In the genomic region with DNA sequence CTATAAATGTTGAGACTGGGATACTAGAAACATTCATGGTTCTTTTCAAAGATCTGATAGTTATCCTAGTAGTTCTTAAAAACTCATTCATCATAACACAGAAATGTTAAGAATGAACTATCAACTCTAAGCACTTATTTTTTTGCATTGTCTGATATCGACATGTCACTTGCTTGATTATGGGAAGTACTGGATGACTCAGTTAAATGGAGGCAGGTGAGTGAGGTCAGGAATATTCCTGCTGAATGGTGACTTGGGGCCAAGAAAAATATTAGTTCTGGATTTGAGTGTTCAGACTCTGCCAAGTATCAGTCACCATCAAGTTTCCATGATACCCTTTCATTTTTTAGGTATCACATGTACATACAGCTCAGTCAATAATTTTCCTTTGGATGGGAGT, we compare ENCODE assay signal across 15 cellular contexts.
DNase-seq lines count a peak whose midpoint lies in the region; ATAC-seq and TF ChIP-seq lines count a peak whose summit lies in the region.
"Had no signal": no experiment of that assay in that cellular context is flagged by ENCODE, and none has a peak within 500 bp of the region (broad histone marks: within the 10 kb centered on the region; RNA-seq: fewer than 3 reads in every experiment).

No MANE protein-coding gene starts in this region.

- no peak for TF ChIP-seq CTCF in BJ (IDR thresholded peaks at IDR 0.05; ENCODE audit: insufficient read depth, low read depth, low read length)
- TF ChIP-seq CTCF in mammary epithelial cell (conservative IDR thresholded peaks at IDR 0.05 in 1 of 2, IDR thresholded peaks at IDR 0.05 in 1 of 2; ENCODE audit: extremely low read depth in 1 of 2, insufficient read depth in 1 of 2, low read depth in 1 of 2, low read length in 2 of 2): no peak
- no peak for TF ChIP-seq CTCF in smooth muscle cell (IDR thresholded peaks at IDR 0.05; ENCODE audit: borderline replicate concordance, insufficient read depth, poor library complexity, severe bottlenecking)
- no peak for TF ChIP-seq CTCF in activated CD8-positive, alpha-beta T cell treated with anti-CD3 and anti-CD28 coated beads for 36 hours (IDR thresholded peaks at IDR 0.05)

- H3K27me3 ChIP-seq in BJ (ENCODE audit: control insufficient read depth, insufficient read depth, low read length) (no peaks in the 10 kb centered on the region), mammary epithelial cell (ENCODE audit: insufficient read depth, low read length) (no peaks in the 10 kb centered on the region), smooth muscle cell (ENCODE audit: low read depth) (no peaks in the 10 kb centered on the region)
- H3K27me3 ChIP-seq: stomach had no signal

- H3K9me3 ChIP-seq in mammary epithelial cell (replicated peaks; ENCODE audit: insufficient read depth, low read length) (no peaks in the 10 kb centered on the region), smooth muscle cell (replicated peaks; ENCODE audit: low read depth) (no peaks in the 10 kb centered on the region)
- H3K9me3 ChIP-seq: mucosa of descending colon had no signal

- WGBS in mammary epithelial cell (ENCODE audit: low coverage, missing lambda C conversion rate): 0% methylated on average over 1 of the region's 1 CpG
- WGBS in smooth muscle cell (ENCODE audit: low lambda C conversion rate): 93% methylated on average over 1 of the region's 1 CpG

- DNase-seq in BJ (ENCODE audit: low read depth) (peak; percentile 26), NCI-H2081 treated with DMSO at 0.1 percent for 48 hours (lab: John Stamatoyannopoulos, UW) (peak; percentile 46), mammary epithelial cell (peak; percentile 97), kidney glomerular epithelial cell (lab: John Stamatoyannopoulos, UW) (peak; percentile 91), smooth muscle cell (lab: John Stamatoyannopoulos, UW; ENCODE audit: unreplicated experiment) (no peak)
- no peak for DNase-seq in activated CD8-positive, alpha-beta T cell treated with anti-CD3 and anti-CD28 coated beads for 36 hours
- DNase-seq in activated CD4-positive, alpha-beta T cell treated with anti-CD3 and anti-CD28 coated beads for 36 hours: no peak
- DNase-seq: activated CD4-positive, CD25-positive, alpha-beta regulatory T cell; mucosa of descending colon; NCI-H1105; stimulated activated CD4-positive, alpha-beta T cell treated with anti-CD3 and anti-CD28 coated beads, Interleukin-15, amount 100 ng/mL, for 24 hours; stomach had no signal

- H3K4me1 ChIP-seq in mammary epithelial cell (ENCODE audit: insufficient read depth, low read length) (peaks cover 9% of the 10 kb centered on the region), smooth muscle cell (ENCODE audit: low read depth) (no peaks in the 10 kb centered on the region)

- no peaks in the 10 kb centered on the region for H3K27me3 Mint-ChIP-seq in activated CD8-positive, alpha-beta T cell treated with anti-CD3 and anti-CD28 coated beads for 36 hours
- H3K27me3 Mint-ChIP-seq in activated CD4-positive, alpha-beta T cell treated with anti-CD3 and anti-CD28 coated beads for 36 hours: no peaks in the 10 kb centered on the region

- H3K4me3 ChIP-seq in BJ (ENCODE audit: low read depth, low read length) (no peak overlapping the region), mammary epithelial cell (replicated peaks in 1 of 3; ENCODE audit: insufficient read depth in 1 of 3, low read depth in 2 of 3, low read length in 3 of 3) (peak overlapping the region in 1 of 3 experiments; percentile 10), smooth muscle cell (no peak overlapping the region)
- H3K4me3 ChIP-seq: mucosa of descending colon, stomach had no signal

- H3K27ac ChIP-seq in mammary epithelial cell (ENCODE audit: insufficient read depth, low read depth, low read length): peak overlapping the region; percentile 94
- no peak overlapping the region for H3K27ac ChIP-seq in smooth muscle cell (ENCODE audit: low read depth)
- H3K27ac ChIP-seq: C4-2B, stomach had no signal

- peaks cover 22% of the 10 kb centered on the region for H3K36me3 Mint-ChIP-seq in activated CD8-positive, alpha-beta T cell treated with anti-CD3 and anti-CD28 coated beads for 36 hours (ENCODE audit: low read depth)
- H3K36me3 Mint-ChIP-seq in activated CD4-positive, alpha-beta T cell treated with anti-CD3 and anti-CD28 coated beads for 36 hours (ENCODE audit: low read depth): peaks cover 21% of the 10 kb centered on the region

- H3K4me3 Mint-ChIP-seq in activated CD8-positive, alpha-beta T cell treated with anti-CD3 and anti-CD28 coated beads for 36 hours: no peak overlapping the region
- no peak overlapping the region for H3K4me3 Mint-ChIP-seq in activated CD4-positive, alpha-beta T cell treated with anti-CD3 and anti-CD28 coated beads for 36 hours

- H4K20me1 ChIP-seq in mammary epithelial cell (ENCODE audit: insufficient read depth, low read length) (no peaks in the 10 kb centered on the region), smooth muscle cell (ENCODE audit: low read depth) (peaks cover 24% of the 10 kb centered on the region)

- peak overlapping the region; percentile 56 for H3K4me2 ChIP-seq in mammary epithelial cell (ENCODE audit: insufficient read depth, low read depth, low read length)
- H3K4me2 ChIP-seq in smooth muscle cell: no peak overlapping the region

- dilution Hi-C loops in mammary epithelial cell (cut with HindIII; ENCODE audit: low sequenced_read_pairs): no loop called here

- POLR2A ChIA-PET in BJ (lab: Charles Lee): no interaction called here
- POLR2A ChIA-PET in activated CD8-positive, alpha-beta T cell treated with anti-CD3 and anti-CD28 coated beads for 36 hours (lab: Charles Lee): interaction anchor here (1.0 kb wide), 1 partner anchor 33 kb away, joined by 3 read pairs; no protein-coding TSS in a partner anchor
- POLR2A ChIA-PET in activated CD4-positive, alpha-beta T cell treated with anti-CD3 and anti-CD28 coated beads for 36 hours (lab: Charles Lee): no interaction called here

- peaks cover 45% of the 10 kb centered on the region for H3K79me2 ChIP-seq in mammary epithelial cell (ENCODE audit: insufficient read depth, low read length)
- H3K79me2 ChIP-seq in smooth muscle cell (ENCODE audit: low read depth): peaks cover 46% of the 10 kb centered on the region

- intact Hi-C loops in mammary epithelial cell (cut with micrococcal nuclease): no loop called here
- intact Hi-C loops in activated CD8-positive, alpha-beta T cell treated with anti-CD3 and anti-CD28 coated beads for 36 hours (cut with micrococcal nuclease): no loop called here
- intact Hi-C loops in activated CD4-positive, alpha-beta T cell treated with anti-CD3 and anti-CD28 coated beads for 36 hours (cut with DNase I, micrococcal nuclease): no loop called here

- peak overlapping the region; percentile 17 for H2AFZ ChIP-seq in mammary epithelial cell (ENCODE audit: low read depth, low read length)
- H2AFZ ChIP-seq in smooth muscle cell (ENCODE audit: low read depth): no peak overlapping the region

- in situ Hi-C loops in mammary epithelial cell (cut with MboI; ENCODE audit: low sequenced_read_pairs in 2 of 2): loop anchor here in 1 of 2 donors (25.0 kb wide), 1 partner anchor 242 kb away; no protein-coding TSS in a partner anchor

- H3K27ac Mint-ChIP-seq in activated CD8-positive, alpha-beta T cell treated with anti-CD3 and anti-CD28 coated beads for 36 hours: no peak overlapping the region
- H3K27ac Mint-ChIP-seq in activated CD4-positive, alpha-beta T cell treated with anti-CD3 and anti-CD28 coated beads for 36 hours: no peak overlapping the region
- H3K27ac Mint-ChIP-seq: activated naive CD4-positive, alpha-beta T cell treated with anti-CD3 and anti-CD28 coated beads, Interleukin-2, amount 50 U/mL, for 72 hours had no signal

- H3K9me3 Mint-ChIP-seq in activated CD8-positive, alpha-beta T cell treated with anti-CD3 and anti-CD28 coated beads for 36 hours: peaks cover 30% of the 10 kb centered on the region
- peaks cover 20% of the 10 kb centered on the region for H3K9me3 Mint-ChIP-seq in activated CD4-positive, alpha-beta T cell treated with anti-CD3 and anti-CD28 coated beads for 36 hours (ENCODE audit: low read depth)

- H3K36me3 ChIP-seq in BJ (ENCODE audit: control insufficient read depth, insufficient read depth, low read length): no peaks in the 10 kb centered on the region
- no peaks in the 10 kb centered on the region for H3K36me3 ChIP-seq in mammary epithelial cell (ENCODE audit: insufficient read depth, low read length)
- peaks cover 4% of the 10 kb centered on the region for H3K36me3 ChIP-seq in smooth muscle cell (ENCODE audit: low read depth)
- H3K36me3 ChIP-seq: stomach had no signal

- peaks cover 33% of the 10 kb centered on the region for H3K4me1 Mint-ChIP-seq in activated CD8-positive, alpha-beta T cell treated with anti-CD3 and anti-CD28 coated beads for 36 hours (ENCODE audit: low read depth)
- peaks cover 38% of the 10 kb centered on the region for H3K4me1 Mint-ChIP-seq in activated CD4-positive, alpha-beta T cell treated with anti-CD3 and anti-CD28 coated beads for 36 hours

- ATAC-seq in HG02885 (IDR thresholded peaks at IDR 0.05; ENCODE audit: poor library complexity, unreplicated experiment): no peak
- ATAC-seq in activated CD8-positive, alpha-beta T cell treated with anti-CD3 and anti-CD28 coated beads for 36 hours: no peak
- no peak for ATAC-seq in activated CD4-positive, alpha-beta T cell treated with anti-CD3 and anti-CD28 coated beads for 36 hours
- ATAC-seq: mucosa of descending colon had no signal

- BruUV-seq in mammary epithelial cell (replicated peaks; lab: Mats Ljungman, UMichigan): no TSS peak

- H3K9ac ChIP-seq in mammary epithelial cell (ENCODE audit: insufficient read depth, low read length) (peak overlapping the region; percentile 45), smooth muscle cell (ENCODE audit: low read depth) (no peak overlapping the region)

- CTCF ChIA-PET in BJ (lab: Yijun Ruan, JAX): no interaction called here
- CTCF ChIA-PET in mammary epithelial cell (lab: Charles Lee; ENCODE audit: low non-redundant PET): no interaction called here
- CTCF ChIA-PET in activated CD8-positive, alpha-beta T cell treated with anti-CD3 and anti-CD28 coated beads for 36 hours (lab: Charles Lee): interaction anchor here (1.3 kb wide), 1 partner anchor 11 kb away, joined by 3 read pairs; no protein-coding TSS in a partner anchor
- CTCF ChIA-PET in activated CD4-positive, alpha-beta T cell treated with anti-CD3 and anti-CD28 coated beads for 36 hours (lab: Charles Lee): interaction anchor here (1.2 kb wide), 1 partner anchor 21 kb away, joined by 3 read pairs; no protein-coding TSS in a partner anchor

- no peaks in the 10 kb centered on the region for H3F3A ChIP-seq in smooth muscle cell (ENCODE audit: low read depth)

Comparison
In these comparisons a context has a peak if more than half of its experiments do, and no peak if none do; other contexts are left out.
1. DNase-seq: peak in BJ (single experiment), NCI-H2081 treated with DMSO at 0.1 percent for 48 hours (single experiment), mammary epithelial cell (single experiment) and kidney glomerular epithelial cell (single experiment); none in smooth muscle cell (single experiment), activated CD8-positive, alpha-beta T cell treated with anti-CD3 and anti-CD28 coated beads for 36 hours (single experiment) and activated CD4-positive, alpha-beta T cell treated with anti-CD3 and anti-CD28 coated beads for 36 hours (single experiment).
2. CTCF ChIA-PET loops: an anchor here in activated CD8-positive, alpha-beta T cell treated with anti-CD3 and anti-CD28 coated beads for 36 hours (1.3 kb wide) and activated CD4-positive, alpha-beta T cell treated with anti-CD3 and anti-CD28 coated beads for 36 hours (1.2 kb wide); none called in BJ and mammary epithelial cell.